Comparison of ENCODE assay signal across 18 cellular contexts in the genomic region with DNA sequence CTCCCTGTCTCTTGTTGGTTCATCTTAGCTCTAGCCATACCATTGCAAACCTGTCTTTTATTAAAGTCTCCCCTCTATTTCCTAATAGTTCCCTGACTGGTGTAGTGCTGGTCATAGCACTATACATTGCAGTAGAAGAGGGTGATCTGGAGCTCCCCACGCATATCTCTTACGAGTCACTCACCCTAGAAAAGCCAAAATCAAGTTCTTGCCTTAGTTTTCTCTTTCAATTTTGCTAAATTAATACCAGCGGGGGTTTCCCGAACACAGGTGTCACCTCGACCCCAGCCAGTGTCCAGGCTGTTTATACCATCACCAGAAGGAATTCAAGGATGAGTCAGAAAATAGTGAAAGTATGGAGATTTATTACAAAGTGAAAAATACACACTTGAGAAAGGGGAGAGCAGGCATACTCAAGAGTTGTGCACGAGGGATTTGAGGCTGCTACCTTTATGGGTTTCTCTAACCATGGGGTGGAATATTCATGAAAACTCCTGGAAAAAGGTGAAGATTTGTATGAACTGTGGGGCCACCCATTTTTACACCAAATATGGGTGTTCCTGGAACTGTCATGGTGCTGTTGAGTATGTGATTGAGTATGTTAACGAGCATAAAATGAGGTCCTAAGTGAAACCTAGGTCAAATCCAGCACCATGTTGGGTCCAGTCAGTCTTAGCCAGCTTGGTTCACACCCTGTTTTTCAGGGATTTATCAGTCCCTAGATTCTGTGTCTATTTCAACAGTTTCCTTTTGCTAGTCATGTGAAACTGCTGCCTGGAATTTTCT. TPM values are rescaled to one million over a fixed set of nuclear protein-coding genes. Genes with fewer than 3 reads are reported as not detected.
DNase-seq lines count a peak whose midpoint lies in the region; ATAC-seq lines count a peak whose summit lies in the region.
"Had no signal": no experiment of that assay in that cellular context is flagged by ENCODE, and none has a peak within 500 bp of the region (broad histone marks: within the 10 kb centered on the region; RNA-seq: fewer than 3 reads in every experiment).

No MANE protein-coding gene starts in this region.

- peaks cover 11% of the 10 kb centered on the region for H3K9me3 Mint-ChIP-seq in activated T-cell treated with anti-CD3 and anti-CD28 coated beads, Interleukin-2, amount 50 U/mL, for 4 hours
- no peaks in the 10 kb centered on the region for H3K9me3 Mint-ChIP-seq in activated T-helper 17 cell treated with anti-CD3 and anti-CD28 coated beads, Interleukin-2, amount 50 U/mL, for 72 hours
- peaks cover 0 to 1% of the 10 kb centered on the region in 2 donors for H3K9me3 Mint-ChIP-seq in stimulated activated naive B cell treated with anti-CD40 and anti-IgM and Interleukin-4, amounts not matched to agents 10 μg/mL and 1 μg/mL and 100 μg/mL, for 72 hours

- peaks cover 1% of the 10 kb centered on the region for H3K4me1 Mint-ChIP-seq in activated T-cell treated with anti-CD3 and anti-CD28 coated beads, Interleukin-2, amount 50 U/mL, for 4 hours (ENCODE audit: low read depth)
- H3K4me1 Mint-ChIP-seq in activated T-helper 17 cell treated with anti-CD3 and anti-CD28 coated beads, Interleukin-2, amount 50 U/mL, for 72 hours, result peaks cover 6% of the 10 kb centered on the region
- H3K4me1 Mint-ChIP-seq in stimulated activated naive B cell treated with anti-CD40 and anti-IgM and Interleukin-4, amounts not matched to agents 10 μg/mL and 1 μg/mL and 100 μg/mL, for 72 hours, result peaks cover 12 to 17% of the 10 kb centered on the region in 2 donors
- H3K4me1 Mint-ChIP-seq in T-helper 17 cell, result no peaks in the 10 kb centered on the region

- no peaks in the 10 kb centered on the region for H3K9me3 ChIP-seq in T-helper 17 cell (ENCODE audit: control insufficient read depth, low read length, poor library complexity, severe bottlenecking)
- H3K9me3 ChIP-seq: Caco-2 had no signal

- H3K27ac Mint-ChIP-seq in activated T-helper 17 cell treated with anti-CD3 and anti-CD28 coated beads, Interleukin-2, amount 50 U/mL, for 72 hours, result no peak overlapping the region
- H3K27ac Mint-ChIP-seq in stimulated activated naive B cell treated with anti-CD40 and anti-IgM and Interleukin-4, amounts not matched to agents 10 μg/mL and 1 μg/mL and 100 μg/mL, for 72 hours, result no peak overlapping the region
- H3K27ac Mint-ChIP-seq in T-helper 17 cell, result no peak overlapping the region

- peaks cover 15% of the 10 kb centered on the region for H3K27me3 Mint-ChIP-seq in activated T-cell treated with anti-CD3 and anti-CD28 coated beads, Interleukin-2, amount 50 U/mL, for 4 hours (ENCODE audit: low read depth)
- peaks cover 45% of the 10 kb centered on the region for H3K27me3 Mint-ChIP-seq in activated T-helper 17 cell treated with anti-CD3 and anti-CD28 coated beads, Interleukin-2, amount 50 U/mL, for 72 hours
- H3K27me3 Mint-ChIP-seq in stimulated activated naive B cell treated with anti-CD40 and anti-IgM and Interleukin-4, amounts not matched to agents 10 μg/mL and 1 μg/mL and 100 μg/mL, for 72 hours, result peaks cover 0 to 4% of the 10 kb centered on the region in 2 donors
- peaks cover 48% of the 10 kb centered on the region for H3K27me3 Mint-ChIP-seq in T-helper 17 cell

- no peak overlapping the region for H3K4me3 Mint-ChIP-seq in activated T-cell treated with anti-CD3 and anti-CD28 coated beads, Interleukin-2, amount 50 U/mL, for 4 hours
- no peak overlapping the region for H3K4me3 Mint-ChIP-seq in activated T-helper 17 cell treated with anti-CD3 and anti-CD28 coated beads, Interleukin-2, amount 50 U/mL, for 72 hours
- H3K4me3 Mint-ChIP-seq in stimulated activated naive B cell treated with anti-CD40 and anti-IgM and Interleukin-4, amounts not matched to agents 10 μg/mL and 1 μg/mL and 100 μg/mL, for 72 hours, result no peak overlapping the region
- no peak overlapping the region for H3K4me3 Mint-ChIP-seq in T-helper 17 cell

- no peaks in the 10 kb centered on the region for H3K36me3 Mint-ChIP-seq in activated T-cell treated with anti-CD3 and anti-CD28 coated beads, Interleukin-2, amount 50 U/mL, for 4 hours (ENCODE audit: insufficient read depth)
- no peaks in the 10 kb centered on the region for H3K36me3 Mint-ChIP-seq in activated T-helper 17 cell treated with anti-CD3 and anti-CD28 coated beads, Interleukin-2, amount 50 U/mL, for 72 hours (ENCODE audit: low read depth)
- no peaks in the 10 kb centered on the region for H3K36me3 Mint-ChIP-seq in stimulated activated naive B cell treated with anti-CD40 and anti-IgM and Interleukin-4, amounts not matched to agents 10 μg/mL and 1 μg/mL and 100 μg/mL, for 72 hours
- peaks cover 7% of the 10 kb centered on the region for H3K36me3 Mint-ChIP-seq in T-helper 17 cell (ENCODE audit: low read depth)

- DNase-seq in activated T-cell treated with anti-CD3 and anti-CD28 coated beads, Interleukin-2, amount 50 U/mL, for 4 hours, result no peak
- DNase-seq in activated T-cell treated with anti-CD3 and anti-CD28 coated beads for 4 hours, result no peak
- no peak for DNase-seq in stimulated activated naive B cell treated with anti-CD40 and anti-IgM and Interleukin-4, amounts not matched to agents 10 μg/mL and 1 μg/mL and 100 μg/mL, for 72 hours
- no peak for DNase-seq in T-helper 17 cell
- DNase-seq in iPS-NIHi7 (ENCODE audit: extremely low spot score), result no peak
- DNase-seq: Caco-2, DMS53, Kasumi-1, NCI-H1930, NCI-H2171 treated with DMSO at 0.1 percent for 48 hours, SHP77 treated with DMSO at 0.1 percent for 48 hours had no signal

- ATAC-seq in activated T-cell treated with anti-CD3 and anti-CD28 coated beads, Interleukin-2, amount 50 U/mL, for 4 hours, result peak; percentile 79 to 84
- ATAC-seq in GM21367 (IDR thresholded peaks at IDR 0.05; ENCODE audit: unreplicated experiment) (peak; percentile 70), HG02759 (IDR thresholded peaks at IDR 0.05; ENCODE audit: unreplicated experiment) (no peak), T-helper 17 cell (no peak)
- peak; percentile 73 for ATAC-seq in activated T-helper 17 cell treated with anti-CD3 and anti-CD28 coated beads, Interleukin-2, amount 50 U/mL, for 72 hours (replicated peaks)
- ATAC-seq in stimulated activated naive B cell treated with anti-CD40 and anti-IgM and Interleukin-4, amounts not matched to agents 10 μg/mL and 1 μg/mL and 100 μg/mL, for 72 hours (replicated peaks), result peak; percentile 56 to 74
- ATAC-seq: GM12878, HCT116, HepG2 had no signal

RNA-seq across cellular contexts. Expression of a gene that starts 20.2 kb away (rescaled TPM):
- total RNA-seq in activated T-cell treated with anti-CD3 and anti-CD28 coated beads, Interleukin-2, amount 50 U/mL, for 4 hours, result under 1 TPM in 1 of 3 donors, not detected in 2; 0.08 TPM
- total RNA-seq in activated T-helper 17 cell treated with anti-CD3 and anti-CD28 coated beads, Interleukin-2, amount 50 U/mL, for 72 hours, result not detected
- not detected for total RNA-seq in T-helper 17 cell
- total RNA-seq: GM12878, HepG2, NCI-H460 had no signal

Comparison
In these comparisons a context has a peak if more than half of its experiments do, and no peak if none do; other contexts are left out.
1. ATAC-seq: peak in activated T-cell treated with anti-CD3 and anti-CD28 coated beads, Interleukin-2, amount 50 U/mL, for 4 hours (2 of 2), GM21367 (single experiment), activated T-helper 17 cell treated with anti-CD3 and anti-CD28 coated beads, Interleukin-2, amount 50 U/mL, for 72 hours (single experiment) and stimulated activated naive B cell treated with anti-CD40 and anti-IgM and Interleukin-4, amounts not matched to agents 10 μg/mL and 1 μg/mL and 100 μg/mL, for 72 hours (2 of 2); none in HG02759 (single experiment) and T-helper 17 cell (single experiment).